Comparison of ENCODE assay signal across 1 cellular context in genomic region chr11:79397252-79397651, GRCh38.
TF ChIP-seq lines count a peak whose summit lies in the region.

No MANE protein-coding gene starts in this region.

TF ChIP-seq in SK-N-SH, 30 proteins besides CTCF, POLR2A, EP300 and RAD21 (continued from another document):
- TF ChIP-seq TCF12 (IDR thresholded peaks at IDR 0.05) (peak; percentile 50), FOSL2 (IDR thresholded peaks at IDR 0.05; ENCODE audit: borderline replicate concordance, low read depth) (peak; percentile 49)
